Comparison of ENCODE assay signal across 35 cellular contexts in genomic region chr14:106414464-106414863, GRCh38.
"Had no signal": no experiment of that assay in that cellular context is flagged by ENCODE, and none has a peak within 500 bp of the region (broad histone marks: within the 10 kb centered on the region; RNA-seq: fewer than 3 reads in every experiment).

No MANE protein-coding gene starts in this region.

- H3K4me2 ChIP-seq: KMS-11 had no signal

- H3K36me3 ChIP-seq: MG63 had no signal

- H3K9ac ChIP-seq: KMS-11 had no signal

- H3K27me3 ChIP-seq: MG63 had no signal

- H3K27ac ChIP-seq: KMS-11 had no signal

- H3K4me3 ChIP-seq: MG63 had no signal

- DNase-seq: Karpas-422, Kasumi-1, MG63, MM.1S, MV-4-11, NCI-H1048, NCI-H1092, NCI-H1092 treated with DMSO at 0.1 percent for 48 hours, NCI-H1105, NCI-H1105 treated with DMSO at 0.1 percent for 48 hours, NCI-H1417, NCI-H1417 treated with DMSO at 0.1 percent for 48 hours, NCI-H1436, NCI-H1436 treated with DMSO at 0.1 percent for 48 hours, NCI-H146, NCI-H1694, NCI-H1694 treated with DMSO at 0.1 percent for 48 hours, NCI-H187, NCI-H187 treated with DMSO at 0.1 percent for 48 hours, NCI-H1930, NCI-H2029, NCI-H2029 treated with DMSO at 0.1 percent for 48 hours, NCI-H2081, NCI-H2081 treated with DMSO at 0.1 percent for 48 hours, NCI-H2107, NCI-H2171, NCI-H2171 treated with DMSO at 0.1 percent for 48 hours, NCI-H2227 treated with DMSO at 0.1 percent for 48 hours, NCI-H226, NCI-H345, NCI-H446, NCI-H446 treated with DMSO at 0.1 percent for 48 hours, NCI-H510A, NCI-H510A treated with DMSO at 0.1 percent for 48 hours had no signal
